8 cellular contexts compared by ENCODE assay signal in the genomic region with DNA sequence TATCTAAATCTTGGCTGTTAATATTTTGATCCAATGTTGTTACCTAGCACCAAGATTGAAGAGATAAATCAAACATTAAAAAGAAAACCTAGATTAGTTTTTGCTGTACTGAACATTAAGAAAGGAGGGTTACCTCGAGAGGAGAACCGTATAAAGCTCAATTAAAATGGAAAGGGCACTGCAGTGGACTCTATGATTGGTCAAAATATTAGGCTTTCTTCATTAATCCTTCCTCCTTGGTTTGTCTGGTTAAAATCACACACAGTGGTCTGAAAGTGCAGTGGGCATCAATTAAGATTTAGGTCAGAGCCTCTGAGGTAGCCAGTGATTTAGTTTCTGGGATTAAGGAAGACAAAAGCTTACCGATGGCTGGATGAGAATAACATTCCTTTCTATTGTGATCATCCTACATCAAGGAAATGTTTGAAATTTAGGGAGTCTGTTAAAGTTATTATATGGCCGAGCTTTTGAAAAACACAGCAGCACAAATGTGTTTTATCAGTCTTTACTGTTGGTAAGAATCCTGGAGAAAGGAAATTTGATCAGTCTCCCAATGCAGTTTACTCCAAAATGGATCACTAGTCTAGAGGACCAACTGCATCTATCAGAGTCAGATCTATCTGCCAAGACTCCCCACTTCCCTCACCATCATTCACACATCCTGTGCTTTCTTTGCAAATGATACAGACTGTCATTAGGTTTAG.
DNase-seq lines count a peak whose midpoint lies in the region; ATAC-seq, FAIRE-seq and TF ChIP-seq lines count a peak whose summit lies in the region.

No MANE protein-coding gene starts in this region.

- no peak overlapping the region for H3K4me3 Mint-ChIP-seq in endodermal cell

- in situ Hi-C loops in GM13977 (cut with MboI; ENCODE audit: low pct_unique_long_range_greater_than_20kb, low sequenced_read_pairs, unreplicated experiment): no loop called here

- TF ChIP-seq CTCF in endodermal cell (conservative IDR thresholded peaks at IDR 0.05): no peak
- TF ChIP-seq CTCF in psoas muscle (IDR thresholded peaks at IDR 0.05): no peak
- TF ChIP-seq CTCF in GM13977 (IDR thresholded peaks at IDR 0.05; ENCODE audit: extremely low read depth, insufficient read depth, missing control alignments): no peak
- no peak for TF ChIP-seq CTCF in suprapubic skin (IDR thresholded peaks at IDR 0.05)

- peaks cover 5% of the 10 kb centered on the region for H3K27me3 ChIP-seq in endodermal cell (ENCODE audit: control insufficient read depth, insufficient read depth, low read length, poor library complexity, severe bottlenecking)
- H3K27me3 ChIP-seq in psoas muscle (ENCODE audit: insufficient read depth in 3 of 3, low read length in 2 of 3): no peaks in the 10 kb centered on the region
- H3K27me3 ChIP-seq in suprapubic skin: no peaks in the 10 kb centered on the region

- H3K36me3 ChIP-seq in endodermal cell (ENCODE audit: control insufficient read depth, insufficient read depth, low read length): no peaks in the 10 kb centered on the region
- no peaks in the 10 kb centered on the region for H3K36me3 ChIP-seq in psoas muscle (ENCODE audit: insufficient read depth in 1 of 2, low read depth in 1 of 2)
- H3K36me3 ChIP-seq in suprapubic skin: no peaks in the 10 kb centered on the region

- no peak for TF ChIP-seq POLR2A in GM12892 (IDR thresholded peaks at IDR 0.05; ENCODE audit: low read depth, low read length)
- no peak for TF ChIP-seq POLR2A in suprapubic skin (IDR thresholded peaks at IDR 0.05)

- H3K9ac ChIP-seq in endodermal cell (ENCODE audit: extremely low read depth, low read length, poor library complexity, severe bottlenecking): no peak overlapping the region

- peak overlapping the region; percentile 85 for H3K27ac Mint-ChIP-seq in endodermal cell

- WGBS in endodermal cell (ENCODE audit: insufficient coverage in 1 of 2, insufficient read length in 1 of 2), 2 experiments: 74 to 83% methylated on average over 4 of the region's 4 CpGs
- 30 to 38% (median 32%) methylated on average over 4 of the region's 4 CpGs for WGBS in psoas muscle, 3 donors
- whole genome bisulfite sequencing in suprapubic skin: 59% methylated on average over 4 of the region's 4 CpGs

- H3K4me1 ChIP-seq in endodermal cell (ENCODE audit: control insufficient read depth, insufficient read depth, low read length) (peaks cover 10% of the 10 kb centered on the region), psoas muscle (no peaks in the 10 kb centered on the region), suprapubic skin (peaks cover 6% of the 10 kb centered on the region)

- H3K27ac ChIP-seq in endodermal cell (ENCODE audit: low read depth, low read length): no peak overlapping the region
- H3K27ac ChIP-seq in psoas muscle: peak overlapping the region; percentile 59
- no peak overlapping the region for H3K27ac ChIP-seq in suprapubic skin

- intact Hi-C loops in psoas muscle (cut with DNase I): loop anchor here in 1 of 2 donors (5.0 kb wide), 1 partner anchor 135 kb away; a partner anchor contains a TSS

- H3K4me3 ChIP-seq in endodermal cell (ENCODE audit: low read length) (no peak overlapping the region), psoas muscle (no peak overlapping the region), suprapubic skin (no peak overlapping the region)

- H3K9me3 ChIP-seq in endodermal cell (ENCODE audit: control insufficient read depth, low read length): no peaks in the 10 kb centered on the region
- no peaks in the 10 kb centered on the region for H3K9me3 ChIP-seq in psoas muscle
- no peaks in the 10 kb centered on the region for H3K9me3 ChIP-seq in suprapubic skin

- TF ChIP-seq EP300 in suprapubic skin (IDR thresholded peaks at IDR 0.05): no peak

- H3K9me3 Mint-ChIP-seq in endodermal cell: peaks cover 3% of the 10 kb centered on the region

- ATAC-seq in psoas muscle: no peak
- ATAC-seq in GM19324 (IDR thresholded peaks at IDR 0.05; ENCODE audit: low FRiP score, unreplicated experiment): no peak

- DNase-seq in GM12892 (ENCODE audit: insufficient read length): no peak
- peak; percentile 51 for DNase-seq in NCI-H226
- peak; percentile 13 for DNase-seq in endodermal cell
- DNase-seq in psoas muscle: no peak
- no peak for DNase-seq in GM13977 (ENCODE audit: low spot score)
- DNase-seq in suprapubic skin (ENCODE audit: low spot score in 2 of 2): no peak
- DNase-seq in SW480 (ENCODE audit: low spot score): no peak

- H3K36me3 Mint-ChIP-seq in endodermal cell (ENCODE audit: low read depth): no peaks in the 10 kb centered on the region

- H3K4me1 Mint-ChIP-seq in endodermal cell: peaks cover 27% of the 10 kb centered on the region

- H3K27me3 Mint-ChIP-seq in endodermal cell (ENCODE audit: insufficient read depth): peaks cover 4% of the 10 kb centered on the region

- FAIRE-seq in GM12892 (lab: Jason Lieb, UNC): peak; percentile 89

Comparison
In these comparisons a context has a peak if more than half of its experiments do, and no peak if none do; other contexts are left out.
1. DNase-seq: peak in NCI-H226 (single experiment) and endodermal cell (single experiment); none in GM12892 (single experiment), psoas muscle (0 of 2), GM13977 (single experiment), suprapubic skin (0 of 2) and SW480 (single experiment).